35 cellular contexts compared by ENCODE assay signal in the genomic region with DNA sequence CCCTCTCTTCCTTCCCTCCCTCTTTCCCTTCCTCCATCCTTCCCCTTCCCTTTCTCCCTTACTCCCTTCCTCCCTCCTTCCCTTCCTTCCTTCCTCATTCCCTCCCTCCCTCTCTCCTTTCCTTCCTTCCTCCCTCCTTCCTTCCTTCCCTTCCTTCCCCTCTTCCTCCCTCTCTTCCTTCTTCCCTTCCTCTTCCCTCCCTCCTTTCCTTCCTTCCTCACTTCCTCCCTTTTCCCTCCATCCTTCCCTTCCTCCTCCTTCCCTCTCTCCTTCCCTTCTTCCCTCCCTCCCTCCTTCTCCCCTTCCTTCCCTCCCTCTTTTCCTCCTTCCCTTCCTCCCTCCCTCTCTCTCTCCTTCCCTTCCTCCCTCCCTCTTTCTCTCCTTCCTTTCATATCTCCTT. TPM values are rescaled to one million over a fixed set of nuclear protein-coding genes. Genes with fewer than 3 reads are reported as not detected.
"Had no signal": no experiment of that assay in that cellular context is flagged by ENCODE, and none has a peak within 500 bp of the region (broad histone marks: within the 10 kb centered on the region; RNA-seq: fewer than 3 reads in every experiment).

No MANE protein-coding gene starts in this region.

- H3K79me2 ChIP-seq: parathyroid adenoma had no signal

- H3K9ac ChIP-seq: neural progenitor cell, parathyroid adenoma had no signal

- H3K4me3 ChIP-seq: neural progenitor cell, ovary, psoas muscle, skin epidermis, smooth muscle cell, spleen, suprapubic skin, testis, tibial artery, transverse colon, upper lobe of right lung, uterus had no signal

- H3K9me3 ChIP-seq: ovary, psoas muscle, spleen, suprapubic skin, testis, transverse colon, upper lobe of right lung, uterus had no signal

- H2AFZ ChIP-seq: neural progenitor cell, parathyroid adenoma had no signal

- H3K4me2 ChIP-seq: neural progenitor cell, smooth muscle cell had no signal

- H3K36me3 Mint-ChIP-seq: natural killer cell; neural progenitor cell; stimulated activated memory B cell treated with anti-CD40 and anti-IgM and Interleukin-4, amounts not matched to agents 10 μg/mL and 1 μg/mL and 100 μg/mL, for 72 hours had no signal

- H3K27ac ChIP-seq: neural progenitor cell, ovary, parathyroid adenoma, psoas muscle, skin epidermis, spleen, suprapubic skin, testis, tibial artery, transverse colon, upper lobe of right lung, uterus had no signal

- H3K9me3 Mint-ChIP-seq: natural killer cell; stimulated activated naive CD8-positive, alpha-beta T cell treated with anti-CD3 and anti-CD28 coated beads, Interleukin-15, amount 100 ng/mL, for 72 hours; type B pancreatic cell had no signal

- H3K4me3 Mint-ChIP-seq: natural killer cell; nephron; neural progenitor cell; stimulated activated memory B cell treated with anti-CD40 and anti-IgM and Interleukin-4, amounts not matched to agents 10 μg/mL and 1 μg/mL and 100 μg/mL, for 72 hours; stimulated activated naive CD8-positive, alpha-beta T cell treated with anti-CD3 and anti-CD28 coated beads, Interleukin-15, amount 100 ng/mL, for 72 hours; type B pancreatic cell had no signal

- H3K4me1 ChIP-seq: neural progenitor cell, parathyroid adenoma, psoas muscle, spleen, suprapubic skin, testis, tibial artery, transverse colon, upper lobe of right lung, uterus had no signal

- H3K27ac Mint-ChIP-seq: natural killer cell; nephron; neural progenitor cell; progenitor cell of endocrine pancreas; stimulated activated memory B cell treated with anti-CD40 and anti-IgM and Interleukin-4, amounts not matched to agents 10 μg/mL and 1 μg/mL and 100 μg/mL, for 72 hours; stimulated activated naive CD8-positive, alpha-beta T cell treated with anti-CD3 and anti-CD28 coated beads, Interleukin-15, amount 100 ng/mL, for 72 hours; type B pancreatic cell had no signal

- H3K27me3 ChIP-seq: neural progenitor cell, ovary, testis, uterus had no signal

- H3K4me1 Mint-ChIP-seq: natural killer cell; stimulated activated memory B cell treated with anti-CD40 and anti-IgM and Interleukin-4, amounts not matched to agents 10 μg/mL and 1 μg/mL and 100 μg/mL, for 72 hours; stimulated activated naive CD8-positive, alpha-beta T cell treated with anti-CD3 and anti-CD28 coated beads, Interleukin-15, amount 100 ng/mL, for 72 hours had no signal

- DNase-seq: natural killer cell; occipital lobe; ovary; posterior cingulate gyrus; psoas muscle; right cardiac atrium; spleen; stimulated activated CD4-positive, alpha-beta T cell treated with anti-CD3 and anti-CD28 coated beads, Interleukin-12 subunit alpha, Interleukin-12 subunit beta, amount 100 ng/mL, for 4 hours; stimulated activated CD4-positive, alpha-beta T cell treated with anti-CD3 and anti-CD28 coated beads, Interleukin-1b, Interleukin-23, amount 100 ng/mL, for 48 hours; stimulated activated CD4-positive, alpha-beta T cell treated with anti-CD3 and anti-CD28 coated beads, Interleukin-4, amount 100 ng/mL, for 1 hour; stimulated activated CD4-positive, alpha-beta T cell treated with anti-CD3 and anti-CD28 coated beads, Interleukin-4, amount 100 ng/mL, for 4 hours; stimulated activated CD8-positive, alpha-beta memory T cell treated with anti-CD3 and anti-CD28 coated beads, Interleukin-4, amount 100 ng/mL, for 48 hours; stimulated activated naive CD4-positive, alpha-beta T cell; stimulated activated naive CD8-positive, alpha-beta T cell treated with anti-CD3 and anti-CD28 coated beads, Interleukin-15, amount 100 ng/mL, for 72 hours; stimulated activated naive CD8-positive, alpha-beta T cell treated with anti-CD3 and anti-CD28 coated beads, Interleukin-15, Interleukin-2, amounts not matched to agents 100 U/mL and 50 U/mL, for 24 hours; substantia nigra; testis; transverse colon; upper lobe of right lung; uterus had no signal

- H3K36me3 ChIP-seq: neural progenitor cell, ovary, spleen, suprapubic skin, tibial artery, transverse colon, upper lobe of right lung, uterus had no signal

RNA-seq across cellular contexts. Expression of gene SLC18A2, which starts 12.7 kb away (rescaled TPM):
- total RNA-seq: occipital lobe, osteoblast had no signal

RNA-seq across cellular contexts. Expression of gene KCNK18, which starts 30.9 kb away (rescaled TPM):
- total RNA-seq: natural killer cell, occipital lobe, osteoblast, ovary, progenitor cell of endocrine pancreas, psoas muscle, renal cortical epithelial cell, right cardiac atrium, sciatic nerve, smooth muscle cell, spleen, suprapubic skin, testis, transverse colon, upper lobe of right lung, urinary bladder, uterus had no signal
- polyA plus RNA-seq: neural cell, ovary, psoas muscle, right cardiac atrium, smooth muscle cell, spleen, urinary bladder had no signal
